In genomic region chr12:92164712-92165111, GRCh38 we compare ENCODE assay signal across 1 cellular context.
TF ChIP-seq lines count a peak whose summit lies in the region.

No MANE protein-coding gene starts in this region.

TF ChIP-seq in GM12878, 131 proteins besides CTCF, POLR2A, EP300 and RAD21 (continued from another document):
- 0 out of 2 replicates have a peak, but pooled peaks have one; percentile 51 for TF ChIP-seq ZBTB40 (IDR thresholded peaks at IDR 0.05; ENCODE audit: borderline replicate concordance)
